Comparison of ENCODE assay signal across 18 cellular contexts in the genomic region with DNA sequence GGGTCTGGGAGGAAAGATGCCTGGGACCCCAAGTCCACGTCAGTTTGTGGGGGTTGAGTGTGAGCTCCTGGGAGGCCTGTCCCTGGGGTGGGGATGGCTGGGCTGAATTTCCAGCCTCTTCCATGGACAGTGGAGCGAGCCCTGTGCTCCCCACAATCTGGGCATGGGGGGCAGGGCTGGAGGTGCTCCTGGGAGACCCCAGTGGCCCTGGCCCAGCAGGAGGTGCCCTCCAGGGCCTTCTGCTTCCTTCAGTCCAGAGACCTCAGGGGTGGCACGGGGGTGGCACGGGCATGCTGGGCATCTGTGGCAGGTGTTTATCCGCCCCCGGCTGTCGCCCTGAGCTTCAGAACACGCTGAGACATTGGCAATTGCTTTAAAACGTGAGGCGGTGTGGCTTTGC. TPM values are rescaled to one million over a fixed set of nuclear protein-coding genes. Genes with fewer than 3 reads are reported as not detected.
DNase-seq lines count a peak whose midpoint lies in the region; ATAC-seq and TF ChIP-seq lines count a peak whose summit lies in the region.
"Had no signal": no experiment of that assay in that cellular context is flagged by ENCODE, and none has a peak within 500 bp of the region (broad histone marks: within the 10 kb centered on the region; RNA-seq: fewer than 3 reads in every experiment).

No MANE protein-coding gene starts in this region.

- no peak overlapping the region for H2BK120ac ChIP-seq in neuronal stem cell (ENCODE audit: low read depth, low read length)

- no peak overlapping the region for H3K4ac ChIP-seq in neuronal stem cell (ENCODE audit: low read length)

- no peak overlapping the region for H4K8ac ChIP-seq in neuronal stem cell (ENCODE audit: low read depth, low read length)

- no peaks in the 10 kb centered on the region for H3K36me3 ChIP-seq in neuronal stem cell (replicated peaks in 1 of 2; ENCODE audit: control insufficient read depth in 2 of 2, insufficient read depth in 2 of 2, low read length in 2 of 2)
- no peaks in the 10 kb centered on the region for H3K36me3 ChIP-seq in spleen

- H3K79me1 ChIP-seq in neuronal stem cell (ENCODE audit: low read depth, low read length), result peaks cover 2% of the 10 kb centered on the region

- WGBS in neuronal stem cell (ENCODE audit: extremely low coverage in 2 of 2, insufficient read length in 2 of 2, insufficient replicate concordance in 1 of 2), 2 donors, result no CpG with 5 or more reads among the region's 10 CpGs
- WGBS in spleen, 5 donors, result 82 to 91% (median 85%) methylated on average over 8 to 10 of the region's 10 CpGs

- H4K91ac ChIP-seq in neuronal stem cell (ENCODE audit: low read depth, low read length, poor library complexity), result no peak overlapping the region

- no peak overlapping the region for H3K4me3 ChIP-seq in neuronal stem cell (ENCODE audit: low read length in 2 of 2)
- no peak overlapping the region for H3K4me3 ChIP-seq in spleen

- H3K23ac ChIP-seq in neuronal stem cell (ENCODE audit: low read depth, low read length, poor library complexity), result no peak overlapping the region

- intact Hi-C loops in spleen (cut with DNase I; ENCODE audit: low total_unique reads), result no loop called here

- H3K18ac ChIP-seq in neuronal stem cell (ENCODE audit: low read length), result peak overlapping the region; percentile 96

- TF ChIP-seq POLR2A in spleen (IDR thresholded peaks at IDR 0.05), result no peak

- no peak overlapping the region for H2AFZ ChIP-seq in neuronal stem cell (ENCODE audit: low read length)

- H3K9me3 ChIP-seq in neuronal stem cell (replicated peaks in 1 of 2; ENCODE audit: control insufficient read depth in 2 of 2, insufficient read depth in 1 of 2, low read depth in 1 of 2, low read length in 2 of 2), result peaks cover 0 to 2% of the 10 kb centered on the region in 2 donors
- no peaks in the 10 kb centered on the region for H3K9me3 ChIP-seq in spleen

- peak overlapping the region; percentile 54 for H3K27ac ChIP-seq in caudate nucleus (ENCODE audit: low read depth, low read length)
- peak overlapping the region; percentile 44 for H3K27ac ChIP-seq in neuronal stem cell (replicated peaks; ENCODE audit: low read length)
- no peak overlapping the region for H3K27ac ChIP-seq in spleen

- no peak for ATAC-seq in GM19351 (IDR thresholded peaks at IDR 0.05; ENCODE audit: unreplicated experiment)
- ATAC-seq in GM21786 (IDR thresholded peaks at IDR 0.05; ENCODE audit: unreplicated experiment), result no peak

- peak overlapping the region; percentile 84 for H2BK5ac ChIP-seq in neuronal stem cell (ENCODE audit: low read length)

- H3K4me1 ChIP-seq in neuronal stem cell (ENCODE audit: control insufficient read depth in 2 of 2, insufficient read depth in 1 of 2, low read depth in 1 of 2, low read length in 2 of 2), result peaks cover 26% of the 10 kb centered on the region in 2 donors
- no peaks in the 10 kb centered on the region for H3K4me1 ChIP-seq in spleen

- H2AK5ac ChIP-seq in neuronal stem cell (ENCODE audit: low read depth, low read length), result peak overlapping the region; percentile 94

- H3K9ac ChIP-seq in neuronal stem cell (ENCODE audit: low read depth, low read length, poor library complexity), result peak overlapping the region; percentile 64

- H2BK12ac ChIP-seq in neuronal stem cell (ENCODE audit: low read length), result peak overlapping the region; percentile 94

- H3K14ac ChIP-seq in neuronal stem cell (ENCODE audit: low read length), result no peak overlapping the region

- H3K27me3 ChIP-seq in neuronal stem cell (ENCODE audit: control insufficient read depth in 3 of 3, insufficient read depth in 3 of 3, low read depth in 1 of 3, low read length in 3 of 3) (peaks cover 0 to 2% (median 0%) of the 10 kb centered on the region in 3 experiments), spleen (replicated peaks in 1 of 7) (no peaks in the 10 kb centered on the region)

- TF ChIP-seq CTCF in spleen (IDR thresholded peaks at IDR 0.05 in 8 of 11, conservative IDR thresholded peaks at IDR 0.05 in 3 of 11), result no peak

- DNase-seq in activated CD8-positive, alpha-beta memory T cell treated with anti-CD3 and anti-CD28 coated beads, Interleukin-2, amount 50 U/mL, for 4 hours, result peak; percentile 11
- DNase-seq in activated CD8-positive, alpha-beta memory T cell treated with anti-CD3 and anti-CD28 coated beads for 24 hours, result no peak
- no peak for DNase-seq in caudate nucleus (lab: John Stamatoyannopoulos, UW)
- no peak for DNase-seq in neuronal stem cell (ENCODE audit: low spot score)
- peak; percentile 66 for DNase-seq in spleen
- no peak for DNase-seq in NCI-H1105 (lab: John Stamatoyannopoulos, UW)
- DNase-seq: 8988T, C1 segment of cervical spinal cord, Calu3, DMS153, Kasumi-1, NCI-H1417 treated with DMSO at 0.1 percent for 48 hours, NCI-H187, NCI-H446 treated with DMSO at 0.1 percent for 48 hours, NCI-H526 treated with DMSO at 0.1 percent for 48 hours, SHP77 had no signal

- no peak overlapping the region for H3K4me2 ChIP-seq in neuronal stem cell (ENCODE audit: insufficient read depth, low read length, poor library complexity, severe bottlenecking)

- H2BK15ac ChIP-seq in neuronal stem cell (ENCODE audit: low read length), result no peak overlapping the region

RNA-seq across cellular contexts. Expression of gene MORN1, which starts 40.9 kb away (rescaled TPM):
- polyA plus RNA-seq in neuronal stem cell (2013, experiment 1 of 2), result 7.1 TPM
- 7.9 TPM for polyA plus RNA-seq in neuronal stem cell (2013, experiment 2 of 2)
- 10 to 100 TPM in 2 of 7 donors, 1 to 10 TPM in 5; 5.9 to 13.5 (median 8.4) TPM for total RNA-seq in spleen
- polyA plus RNA-seq in spleen, result 1 to 10 TPM; 1.9 to 5.8 (median 2.2) TPM

RNA-seq across cellular contexts. Expression of gene RER1, which starts 41.2 kb away (rescaled TPM):
- 63.2 TPM for polyA plus RNA-seq in neuronal stem cell (2013, experiment 1 of 2)
- polyA plus RNA-seq in neuronal stem cell (2013, experiment 2 of 2), result 64.3 TPM
- 100 to 1,000 TPM in 3 of 7 donors, 10 to 100 TPM in 4; 70.1 to 131 (median 91.8) TPM for total RNA-seq in spleen
- 10 to 100 TPM; 51.1 to 77.0 (median 68.7) TPM for polyA plus RNA-seq in spleen

Comparison
In these comparisons a context has a peak if more than half of its experiments do, and no peak if none do; other contexts are left out.
1. DNase-seq: peak in activated CD8-positive, alpha-beta memory T cell treated with anti-CD3 and anti-CD28 coated beads, Interleukin-2, amount 50 U/mL, for 4 hours (single experiment) and spleen (single experiment); none in activated CD8-positive, alpha-beta memory T cell treated with anti-CD3 and anti-CD28 coated beads for 24 hours (single experiment), caudate nucleus (0 of 61), neuronal stem cell (single experiment) and NCI-H1105 (single experiment).
2. H3K27ac ChIP-seq: peak in caudate nucleus (single experiment) and neuronal stem cell (single experiment); none in spleen (0 of 8).